In the genomic region with DNA sequence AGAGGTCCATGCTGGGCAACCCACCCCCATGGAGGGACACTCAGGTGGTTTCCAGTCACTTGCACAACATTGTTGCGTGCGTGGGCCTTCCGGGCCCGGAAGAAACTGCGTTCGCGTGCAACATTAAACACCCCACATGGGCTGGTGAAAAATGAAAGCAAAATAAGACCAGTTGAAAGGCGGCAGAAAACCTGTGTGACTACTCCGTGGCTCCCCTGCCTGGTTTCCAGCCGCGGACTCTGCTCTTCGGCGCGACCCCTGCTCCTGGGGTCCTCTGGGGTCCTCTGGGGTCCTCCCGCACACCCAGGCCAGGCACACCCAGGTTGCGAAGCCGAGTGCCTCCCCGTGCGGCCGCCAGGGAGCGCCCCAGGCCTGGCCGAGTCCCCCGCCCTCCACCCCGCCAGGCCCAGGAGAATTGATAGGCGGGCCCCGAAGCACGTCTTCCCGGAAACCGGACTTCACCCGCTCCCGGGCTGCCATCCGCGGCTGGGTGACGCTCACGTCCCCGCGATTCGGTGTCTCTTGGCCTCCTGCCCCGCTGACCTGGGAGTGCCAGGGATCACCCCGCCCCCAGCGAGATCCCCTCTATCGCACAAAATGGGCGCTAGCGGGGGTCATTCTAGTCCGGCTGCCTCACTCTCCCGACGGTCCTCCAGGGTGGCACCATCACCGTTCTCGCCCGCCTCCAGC, we compare ENCODE assay signal across 8 cellular contexts. TPM values are rescaled to one million over a fixed set of nuclear protein-coding genes. Genes with fewer than 3 reads are reported as not detected.
DNase-seq lines count a peak whose midpoint lies in the region; ATAC-seq, FAIRE-seq and TF ChIP-seq lines count a peak whose summit lies in the region.

No MANE protein-coding gene starts in this region.

- intact Hi-C loops in HepG2 (cut with micrococcal nuclease; ENCODE audit: unreplicated experiment) = loop anchor here (10.0 kb wide), 1 partner anchor 151 kb away; no protein-coding TSS in a partner anchor

- in situ Hi-C loops in HepG2 (cut with HindIII; ENCODE audit: extremely low pct_ligation_motif_present, low pct_unique_long_range_greater_than_20kb) (no loop called here), SK-MEL-5 (cut with HindIII; ENCODE audit: low pct_unique_long_range_greater_than_20kb, low sequenced_read_pairs) (no loop called here)

- peaks cover 0 to 10% (median 6%) of the 10 kb centered on the region in 4 donors for H3K4me1 ChIP-seq in liver (ENCODE audit: control insufficient read depth in 4 of 4, insufficient read depth in 4 of 4, low read length in 3 of 4)
- no peaks in the 10 kb centered on the region for H3K4me1 ChIP-seq in HepG2 (ENCODE audit: insufficient read depth, low read length)
- no peaks in the 10 kb centered on the region for H3K4me1 ChIP-seq in iPS-15b (ENCODE audit: control insufficient read depth, insufficient read depth, low read length)

- no TSS peak for BruUV-seq in HepG2 (replicated peaks; lab: Mats Ljungman, UMichigan)

- CTCF ChIA-PET in HepG2 (lab: Yijun Ruan, JAX; ENCODE audit: low intra/inter-chr PET ratio, low total read pairs) = no interaction called here

- no peaks in the 10 kb centered on the region for H4K20me1 ChIP-seq in HepG2 (ENCODE audit: insufficient read depth, low read length)

- H3K4me2 ChIP-seq in HepG2 (ENCODE audit: low read depth, low read length) = no peak overlapping the region

- no peaks in the 10 kb centered on the region for H3K79me2 ChIP-seq in HepG2 (ENCODE audit: insufficient read depth, low read length)

- whole genome bisulfite sequencing in liver = 18% methylated on average over 50 of the region's 50 CpGs
- WGBS in HepG2 (ENCODE audit: low lambda C conversion rate) = 91% methylated on average over 38 of the region's 50 CpGs

- no peaks in the 10 kb centered on the region for H3K9me3 ChIP-seq in liver (ENCODE audit: control insufficient read depth in 4 of 4, low read length in 3 of 4)
- H3K9me3 ChIP-seq in HepG2 (ENCODE audit: low read length) = no peaks in the 10 kb centered on the region
- no peaks in the 10 kb centered on the region for H3K9me3 ChIP-seq in iPS-15b (ENCODE audit: control insufficient read depth, insufficient read depth, low read length)

- DNase-seq in HepG2 (ENCODE audit: low spot score) (no peak), SK-MEL-5 (ENCODE audit: low read depth, low spot score) (peak; percentile 52), NAMALWA (ENCODE audit: low spot score) (no peak)
- peak; percentile 41 for DNase-seq in activated naive CD8-positive, alpha-beta T cell treated with anti-CD3 and anti-CD28 coated beads, Interleukin-2, amount 50 U/mL, for 16 hours (ENCODE audit: low read depth, low spot score)
- DNase-seq in stimulated activated CD4-positive, alpha-beta T cell treated with anti-CD3 and anti-CD28 coated beads, Interleukin-2, amount 100 ng/mL, for 24 hours = peak; percentile 70 to 81

- H3K4me3 ChIP-seq in liver (ENCODE audit: low read depth in 1 of 3, low read length in 3 of 3) (peak overlapping the region; percentile 51 to 66 (median 52)), HepG2 (replicated peaks in 1 of 3; ENCODE audit: insufficient read depth in 1 of 3, low read depth in 2 of 3, low read length in 3 of 3) (no peak overlapping the region), iPS-15b (ENCODE audit: low read depth, low read length) (peak overlapping the region; percentile 65)

- peak overlapping the region; percentile 58 to 91 for H3K9ac ChIP-seq in liver (ENCODE audit: low read depth in 1 of 2, low read length in 2 of 2)
- no peak overlapping the region for H3K9ac ChIP-seq in HepG2 (ENCODE audit: insufficient read depth, low read depth, low read length)
- no peak overlapping the region for H3K9ac ChIP-seq in iPS-15b (ENCODE audit: low read depth, low read length)

- no peak overlapping the region for H2AFZ ChIP-seq in HepG2 (ENCODE audit: low read length)

- POLR2A ChIA-PET in HepG2 (lab: Yijun Ruan, JAX) = no interaction called here

- no peak for FAIRE-seq in HepG2 (lab: Jason Lieb, UNC)

- TF ChIP-seq RAD21 in liver (IDR thresholded peaks at IDR 0.05) (peak; percentile 78 to 80), HepG2 (CRISPR knock-in tag; IDR thresholded peaks at IDR 0.05) (no peak)

- no peak for ATAC-seq in HepG2
- peak; percentile 91 for ATAC-seq in HG03159 (IDR thresholded peaks at IDR 0.05; ENCODE audit: unreplicated experiment)

- H3K36me3 ChIP-seq in liver (ENCODE audit: control insufficient read depth in 4 of 4, insufficient read depth in 3 of 4, low read depth in 1 of 4, low read length in 3 of 4) (no peaks in the 10 kb centered on the region), HepG2 (replicated peaks in 1 of 2; ENCODE audit: control insufficient read depth in 1 of 2, insufficient read depth in 2 of 2, low read length in 2 of 2) (no peaks in the 10 kb centered on the region), iPS-15b (ENCODE audit: control insufficient read depth, insufficient read depth, low read length) (no peaks in the 10 kb centered on the region)

- H3K27me3 ChIP-seq in liver (ENCODE audit: control insufficient read depth in 4 of 4, insufficient read depth in 4 of 4, low read length in 3 of 4) (no peaks in the 10 kb centered on the region), HepG2 (ENCODE audit: control insufficient read depth in 1 of 2, insufficient read depth in 2 of 2, low read length in 2 of 2) (peaks cover 3 to 19% of the 10 kb centered on the region in 2 experiments; a peak in 3 of 5 replicates), iPS-15b (ENCODE audit: control insufficient read depth, insufficient read depth, low read length) (peaks cover 9% of the 10 kb centered on the region)

- TF ChIP-seq CTCF in liver (IDR thresholded peaks at IDR 0.05; ENCODE audit: low read depth, low read length, missing input control) (peak; percentile 61), HepG2 (CRISPR knock-in tag; IDR thresholded peaks at IDR 0.05) (no peak)

- no peak for TF ChIP-seq POLR2A in HepG2 (IDR thresholded peaks at IDR 0.05; ENCODE audit: insufficient read depth in 1 of 2, low read depth in 2 of 2, low read length in 2 of 2)

- H3K27ac ChIP-seq in liver (ENCODE audit: low read depth in 1 of 2, low read length in 2 of 2) (peak overlapping the region; percentile 74 to 82), HepG2 (ENCODE audit: extremely low read length, insufficient read depth, low read length) (no peak overlapping the region)

- TF ChIP-seq EP300 in HepG2 (IDR thresholded peaks at IDR 0.05; ENCODE audit: low read depth in 2 of 2, low read length in 2 of 2) = no peak
- no peak for TF ChIP-seq EP300 in HepG2 (CRISPR knock-in tag; IDR thresholded peaks at IDR 0.05; ENCODE audit: borderline replicate concordance)

TF ChIP-seq in liver, 16 proteins besides CTCF, POLR2A, EP300 and RAD21 (continues in another document):
- TF ChIP-seq RXRA (IDR thresholded peaks at IDR 0.05) (peak in 1 of 2 donors; percentile 24), SP1 (IDR thresholded peaks at IDR 0.05) (peak; percentile 28), HNF4G (IDR thresholded peaks at IDR 0.05) (no peak)
- TF ChIP-seq, protein P1, sequence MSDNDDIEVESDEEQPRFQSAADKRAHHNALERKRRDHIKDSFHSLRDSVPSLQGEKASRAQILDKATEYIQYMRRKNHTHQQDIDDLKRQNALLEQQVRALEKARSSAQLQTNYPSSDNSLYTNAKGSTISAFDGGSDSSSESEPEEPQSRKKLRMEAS (IDR thresholded peaks at IDR 0.05) = no peak

TF ChIP-seq in HepG2, 621 proteins besides CTCF, POLR2A, EP300 and RAD21 (continues in another document):
- no peak for TF ChIP-seq GABPB1 (CRISPR knock-in tag; IDR thresholded peaks at IDR 0.05)
- no peak for TF ChIP-seq IKZF4 (CRISPR knock-in tag; IDR thresholded peaks at IDR 0.05; ENCODE audit: borderline replicate concordance, low read depth, not compliant biosample characterization)
- TF ChIP-seq, protein P2, sequence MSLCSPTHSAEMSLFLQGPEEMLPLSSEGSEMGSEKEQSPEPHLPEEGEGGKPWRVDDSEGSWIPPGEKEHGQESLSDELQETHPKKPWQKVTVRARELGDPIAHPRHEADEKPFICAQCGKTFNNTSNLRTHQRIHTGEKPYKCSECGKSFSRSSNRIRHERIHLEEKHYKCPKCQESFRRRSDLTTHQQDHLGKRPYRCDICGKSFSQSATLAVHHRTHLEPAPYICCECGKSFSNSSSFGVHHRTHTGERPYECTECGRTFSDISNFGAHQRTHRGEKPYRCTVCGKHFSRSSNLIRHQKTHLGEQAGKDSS (CRISPR knock-in tag; IDR thresholded peaks at IDR 0.05; ENCODE audit: borderline replicate concordance, low read depth) = no peak

RNA-seq across cellular contexts. Expression of a gene that starts 1.9 kb away (rescaled TPM):
- total RNA-seq in liver (under 1 TPM in 1 of 2 donors, not detected in 1; 0.19 TPM), HepG2 (2016; rRNA removed; fragmentation: Illumina TruSeq; extraction: Trizol) (not detected in 2 replicates)
- polyA plus RNA-seq in liver (not detected), HepG2 (2011; rRNA removed) (not detected in 2 replicates)
- 0.09 TPM in 1 of 2 replicates, not detected in the other for total RNA-seq in HepG2 (2016; cell fraction: cytosol; rRNA removed; fragmentation: Illumina TruSeq; extraction: Trizol; ENCODE audit: low read depth)
- total RNA-seq in HepG2 (2016; cell fraction: insoluble cytoplasmic fraction; rRNA removed; fragmentation: Illumina TruSeq; extraction: Trizol) = not detected in 2 replicates
- total RNA-seq in HepG2 (2016; cell fraction: membrane; rRNA removed; fragmentation: Illumina TruSeq; extraction: Trizol) = not detected in 2 replicates
- total RNA-seq in HepG2 (2016; cell fraction: nucleus; rRNA removed; fragmentation: Illumina TruSeq; extraction: Trizol) = 0.09 TPM in 1 of 2 replicates, not detected in the other
- polyA plus RNA-seq in HepG2 (2011; cell fraction: cytosol; rRNA removed) = not detected in 2 replicates
- polyA plus RNA-seq in HepG2 (2011; cell fraction: nucleus; rRNA removed) = 0.03 TPM in 1 of 2 replicates, not detected in the other
- not detected in 2 replicates for polyA plus RNA-seq in HepG2 (2012)
- not detected in 2 replicates for polyA plus RNA-seq in HepG2 (2016; cell fraction: cytosol; fragmentation: Illumina TruSeq; extraction: Trizol; ENCODE audit: low read depth)
- polyA plus RNA-seq in HepG2 (2016; cell fraction: insoluble cytoplasmic fraction; fragmentation: Illumina TruSeq; extraction: Trizol; ENCODE audit: low read depth) = not detected in 2 replicates
- not detected in 2 replicates for polyA plus RNA-seq in HepG2 (2016; cell fraction: membrane; fragmentation: Illumina TruSeq; extraction: Trizol; ENCODE audit: low read depth)
- polyA plus RNA-seq in HepG2 (2016; cell fraction: nucleus; fragmentation: Illumina TruSeq; extraction: Trizol; ENCODE audit: insufficient read depth, low read depth) = not detected in 2 replicates
- polyA minus RNA-seq in HepG2 (2011; rRNA and poly(A)+ RNA removed; ENCODE audit: low replicate concordance) = 0.04 and 0.12 TPM in 2 replicates
- polyA minus RNA-seq in HepG2 (2011; cell fraction: cytosol; rRNA and poly(A)+ RNA removed) = not detected in 2 replicates
- polyA minus RNA-seq in HepG2 (2011; cell fraction: nucleus; rRNA and poly(A)+ RNA removed) = not detected in 2 replicates
- 0.11 and 0.13 TPM in 2 replicates for total RNA-seq in SK-MEL-5 (2014; rRNA removed; shearing (Covaris generic))
- 0.04 TPM in 1 of 2 replicates, not detected in the other for polyA plus RNA-seq in SK-MEL-5 (2015; cell fraction: cytosol; rRNA removed)
- polyA plus RNA-seq in SK-MEL-5 (2015; cell fraction: nucleus; rRNA removed) = not detected in 2 replicates

Comparison
In these comparisons a context has a peak if more than half of its experiments do, and no peak if none do; other contexts are left out.
1. H3K4me3 ChIP-seq: peak in liver (3 of 3) and iPS-15b (single experiment); none in HepG2 (0 of 3).
2. H3K9ac ChIP-seq: peak in liver (2 of 2); none in HepG2 (single experiment) and iPS-15b (single experiment).
3. DNase-seq: peak in SK-MEL-5 (single experiment), activated naive CD8-positive, alpha-beta T cell treated with anti-CD3 and anti-CD28 coated beads, Interleukin-2, amount 50 U/mL, for 16 hours (single experiment) and stimulated activated CD4-positive, alpha-beta T cell treated with anti-CD3 and anti-CD28 coated beads, Interleukin-2, amount 100 ng/mL, for 24 hours (2 of 2); none in HepG2 (single experiment) and NAMALWA (single experiment).